ENCODE assay signal across 1 cellular context in the genomic region with DNA sequence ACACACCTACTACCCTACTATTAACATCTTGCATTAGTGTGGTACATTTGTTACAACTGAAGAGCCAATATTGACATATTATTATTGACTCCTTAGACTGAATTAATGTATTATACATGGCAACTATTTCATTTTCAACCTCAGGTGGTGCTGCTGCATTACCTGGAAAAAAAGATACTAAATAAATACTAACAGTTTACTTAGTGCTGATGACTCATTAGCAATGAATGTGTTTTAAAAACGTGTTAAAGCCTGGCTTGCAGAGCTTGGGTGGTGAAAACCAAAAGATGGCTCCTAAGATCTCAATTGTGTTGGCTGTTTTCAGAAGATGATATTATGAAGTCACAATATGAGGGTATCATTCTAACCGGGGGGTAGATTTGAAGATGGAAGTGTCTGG.
TF ChIP-seq lines count a peak whose summit lies in the region.

No MANE protein-coding gene starts in this region.

TF ChIP-seq in GM23338, 12 proteins besides CTCF, POLR2A, EP300 and RAD21 (continued from another document):
- TF ChIP-seq, protein P1, sequence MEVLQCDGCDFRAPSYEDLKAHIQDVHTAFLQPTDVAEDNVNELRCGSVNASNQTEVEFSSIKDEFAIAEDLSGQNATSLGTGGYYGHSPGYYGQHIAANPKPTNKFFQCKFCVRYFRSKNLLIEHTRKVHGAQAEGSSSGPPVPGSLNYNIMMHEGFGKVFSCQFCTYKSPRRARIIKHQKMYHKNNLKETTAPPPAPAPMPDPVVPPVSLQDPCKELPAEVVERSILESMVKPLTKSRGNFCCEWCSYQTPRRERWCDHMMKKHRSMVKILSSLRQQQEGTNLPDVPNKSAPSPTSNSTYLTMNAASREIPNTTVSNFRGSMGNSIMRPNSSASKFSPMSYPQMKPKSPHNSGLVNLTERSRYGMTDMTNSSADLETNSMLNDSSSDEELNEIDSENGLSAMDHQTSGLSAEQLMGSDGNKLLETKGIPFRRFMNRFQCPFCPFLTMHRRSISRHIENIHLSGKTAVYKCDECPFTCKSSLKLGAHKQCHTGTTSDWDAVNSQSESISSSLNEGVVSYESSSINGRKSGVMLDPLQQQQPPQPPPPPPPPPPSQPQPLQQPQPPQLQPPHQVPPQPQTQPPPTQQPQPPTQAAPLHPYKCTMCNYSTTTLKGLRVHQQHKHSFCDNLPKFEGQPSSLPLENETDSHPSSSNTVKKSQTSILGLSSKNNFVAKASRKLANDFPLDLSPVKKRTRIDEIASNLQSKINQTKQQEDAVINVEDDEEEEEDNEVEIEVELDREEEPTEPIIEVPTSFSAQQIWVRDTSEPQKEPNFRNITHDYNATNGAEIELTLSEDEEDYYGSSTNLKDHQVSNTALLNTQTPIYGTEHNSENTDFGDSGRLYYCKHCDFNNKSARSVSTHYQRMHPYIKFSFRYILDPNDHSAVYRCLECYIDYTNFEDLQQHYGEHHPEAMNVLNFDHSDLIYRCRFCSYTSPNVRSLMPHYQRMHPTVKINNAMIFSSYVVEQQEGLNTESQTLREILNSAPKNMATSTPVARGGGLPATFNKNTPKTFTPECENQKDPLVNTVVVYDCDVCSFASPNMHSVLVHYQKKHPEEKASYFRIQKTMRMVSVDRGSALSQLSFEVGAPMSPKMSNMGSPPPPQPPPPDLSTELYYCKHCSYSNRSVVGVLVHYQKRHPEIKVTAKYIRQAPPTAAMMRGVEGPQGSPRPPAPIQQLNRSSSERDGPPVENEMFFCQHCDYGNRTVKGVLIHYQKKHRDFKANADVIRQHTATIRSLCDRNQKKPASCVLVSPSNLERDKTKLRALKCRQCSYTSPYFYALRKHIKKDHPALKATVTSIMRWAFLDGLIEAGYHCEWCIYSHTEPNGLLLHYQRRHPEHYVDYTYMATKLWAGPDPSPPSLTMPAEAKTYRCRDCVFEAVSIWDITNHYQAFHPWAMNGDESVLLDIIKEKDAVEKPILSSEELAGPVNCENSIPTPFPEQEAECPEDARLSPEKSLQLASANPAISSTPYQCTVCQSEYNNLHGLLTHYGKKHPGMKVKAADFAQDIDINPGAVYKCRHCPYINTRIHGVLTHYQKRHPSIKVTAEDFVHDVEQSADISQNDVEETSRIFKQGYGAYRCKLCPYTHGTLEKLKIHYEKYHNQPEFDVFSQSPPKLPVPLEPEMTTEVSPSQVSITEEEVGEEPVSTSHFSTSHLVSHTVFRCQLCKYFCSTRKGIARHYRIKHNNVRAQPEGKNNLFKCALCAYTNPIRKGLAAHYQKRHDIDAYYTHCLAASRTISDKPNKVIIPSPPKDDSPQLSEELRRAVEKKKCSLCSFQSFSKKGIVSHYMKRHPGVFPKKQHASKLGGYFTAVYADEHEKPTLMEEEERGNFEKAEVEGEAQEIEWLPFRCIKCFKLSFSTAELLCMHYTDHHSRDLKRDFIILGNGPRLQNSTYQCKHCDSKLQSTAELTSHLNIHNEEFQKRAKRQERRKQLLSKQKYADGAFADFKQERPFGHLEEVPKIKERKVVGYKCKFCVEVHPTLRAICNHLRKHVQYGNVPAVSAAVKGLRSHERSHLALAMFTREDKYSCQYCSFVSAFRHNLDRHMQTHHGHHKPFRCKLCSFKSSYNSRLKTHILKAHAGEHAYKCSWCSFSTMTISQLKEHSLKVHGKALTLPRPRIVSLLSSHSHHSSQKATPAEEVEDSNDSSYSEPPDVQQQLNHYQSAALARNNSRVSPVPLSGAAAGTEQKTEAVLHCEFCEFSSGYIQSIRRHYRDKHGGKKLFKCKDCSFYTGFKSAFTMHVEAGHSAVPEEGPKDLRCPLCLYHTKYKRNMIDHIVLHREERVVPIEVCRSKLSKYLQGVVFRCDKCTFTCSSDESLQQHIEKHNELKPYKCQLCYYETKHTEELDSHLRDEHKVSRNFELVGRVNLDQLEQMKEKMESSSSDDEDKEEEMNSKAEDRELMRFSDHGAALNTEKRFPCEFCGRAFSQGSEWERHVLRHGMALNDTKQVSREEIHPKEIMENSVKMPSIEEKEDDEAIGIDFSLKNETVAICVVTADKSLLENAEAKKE (CRISPR knock-in tag; IDR thresholded peaks at IDR 0.05) = no peak
- TF ChIP-seq, protein P2, sequence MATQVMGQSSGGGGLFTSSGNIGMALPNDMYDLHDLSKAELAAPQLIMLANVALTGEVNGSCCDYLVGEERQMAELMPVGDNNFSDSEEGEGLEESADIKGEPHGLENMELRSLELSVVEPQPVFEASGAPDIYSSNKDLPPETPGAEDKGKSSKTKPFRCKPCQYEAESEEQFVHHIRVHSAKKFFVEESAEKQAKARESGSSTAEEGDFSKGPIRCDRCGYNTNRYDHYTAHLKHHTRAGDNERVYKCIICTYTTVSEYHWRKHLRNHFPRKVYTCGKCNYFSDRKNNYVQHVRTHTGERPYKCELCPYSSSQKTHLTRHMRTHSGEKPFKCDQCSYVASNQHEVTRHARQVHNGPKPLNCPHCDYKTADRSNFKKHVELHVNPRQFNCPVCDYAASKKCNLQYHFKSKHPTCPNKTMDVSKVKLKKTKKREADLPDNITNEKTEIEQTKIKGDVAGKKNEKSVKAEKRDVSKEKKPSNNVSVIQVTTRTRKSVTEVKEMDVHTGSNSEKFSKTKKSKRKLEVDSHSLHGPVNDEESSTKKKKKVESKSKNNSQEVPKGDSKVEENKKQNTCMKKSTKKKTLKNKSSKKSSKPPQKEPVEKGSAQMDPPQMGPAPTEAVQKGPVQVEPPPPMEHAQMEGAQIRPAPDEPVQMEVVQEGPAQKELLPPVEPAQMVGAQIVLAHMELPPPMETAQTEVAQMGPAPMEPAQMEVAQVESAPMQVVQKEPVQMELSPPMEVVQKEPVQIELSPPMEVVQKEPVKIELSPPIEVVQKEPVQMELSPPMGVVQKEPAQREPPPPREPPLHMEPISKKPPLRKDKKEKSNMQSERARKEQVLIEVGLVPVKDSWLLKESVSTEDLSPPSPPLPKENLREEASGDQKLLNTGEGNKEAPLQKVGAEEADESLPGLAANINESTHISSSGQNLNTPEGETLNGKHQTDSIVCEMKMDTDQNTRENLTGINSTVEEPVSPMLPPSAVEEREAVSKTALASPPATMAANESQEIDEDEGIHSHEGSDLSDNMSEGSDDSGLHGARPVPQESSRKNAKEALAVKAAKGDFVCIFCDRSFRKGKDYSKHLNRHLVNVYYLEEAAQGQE (IDR thresholded peaks at IDR 0.05; ENCODE audit: unreplicated experiment) = no peak
- TF ChIP-seq ZNF114 (CRISPR knock-in tag; IDR thresholded peaks at IDR 0.05) (no peak), JUNB (IDR thresholded peaks at IDR 0.05; ENCODE audit: unreplicated experiment) (no peak), ETS1 (IDR thresholded peaks at IDR 0.05) (no peak), EZH2phosphoT487 (IDR thresholded peaks at IDR 0.05; ENCODE audit: unreplicated experiment) (no peak)
